In the genomic region with DNA sequence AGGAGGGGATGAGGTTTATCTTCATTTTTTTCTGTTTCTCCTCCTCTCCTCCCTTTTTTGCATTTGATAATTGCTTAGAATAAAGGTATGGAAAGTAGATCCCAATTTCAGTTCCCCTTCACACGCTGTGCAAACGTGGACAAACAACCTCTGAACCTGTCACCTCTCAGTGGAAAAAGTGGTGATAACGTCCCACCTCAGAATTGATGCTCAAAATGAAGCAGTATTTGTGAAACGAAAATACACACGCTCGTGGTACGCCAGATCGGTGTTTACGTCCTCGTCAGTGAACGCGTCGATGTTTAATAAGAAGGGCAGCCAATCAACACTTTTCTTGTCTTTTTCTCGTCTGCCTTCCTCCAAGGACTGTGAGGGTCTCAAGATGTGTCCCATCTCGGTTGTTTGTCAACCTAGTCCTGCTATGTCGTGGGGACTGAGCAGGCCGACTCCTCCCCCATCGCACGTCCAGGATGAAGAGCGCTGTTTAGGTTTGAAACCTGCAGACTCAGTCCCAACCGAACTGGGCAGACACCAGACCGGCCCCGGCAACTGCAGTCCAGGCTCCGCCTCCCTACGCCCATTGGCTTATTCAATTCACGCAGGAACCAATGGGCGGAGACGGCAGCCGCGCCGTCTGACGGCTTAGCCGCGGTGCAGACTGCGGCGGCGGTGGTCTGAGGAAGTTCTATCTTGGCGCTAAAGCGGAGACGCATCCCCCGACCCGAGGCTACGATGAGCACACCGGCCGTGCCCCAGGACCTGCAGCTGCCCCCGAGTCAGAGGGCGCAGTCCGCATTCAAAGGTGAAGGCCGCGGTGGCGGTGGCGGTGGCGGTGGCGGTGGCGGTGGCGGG, we compare ENCODE assay signal across 8 cellular contexts. TPM values are rescaled to one million over a fixed set of nuclear protein-coding genes. Genes with fewer than 3 reads are reported as not detected.
DNase-seq lines count a peak whose midpoint lies in the region; ATAC-seq lines count a peak whose summit lies in the region.

A gene with protein sequence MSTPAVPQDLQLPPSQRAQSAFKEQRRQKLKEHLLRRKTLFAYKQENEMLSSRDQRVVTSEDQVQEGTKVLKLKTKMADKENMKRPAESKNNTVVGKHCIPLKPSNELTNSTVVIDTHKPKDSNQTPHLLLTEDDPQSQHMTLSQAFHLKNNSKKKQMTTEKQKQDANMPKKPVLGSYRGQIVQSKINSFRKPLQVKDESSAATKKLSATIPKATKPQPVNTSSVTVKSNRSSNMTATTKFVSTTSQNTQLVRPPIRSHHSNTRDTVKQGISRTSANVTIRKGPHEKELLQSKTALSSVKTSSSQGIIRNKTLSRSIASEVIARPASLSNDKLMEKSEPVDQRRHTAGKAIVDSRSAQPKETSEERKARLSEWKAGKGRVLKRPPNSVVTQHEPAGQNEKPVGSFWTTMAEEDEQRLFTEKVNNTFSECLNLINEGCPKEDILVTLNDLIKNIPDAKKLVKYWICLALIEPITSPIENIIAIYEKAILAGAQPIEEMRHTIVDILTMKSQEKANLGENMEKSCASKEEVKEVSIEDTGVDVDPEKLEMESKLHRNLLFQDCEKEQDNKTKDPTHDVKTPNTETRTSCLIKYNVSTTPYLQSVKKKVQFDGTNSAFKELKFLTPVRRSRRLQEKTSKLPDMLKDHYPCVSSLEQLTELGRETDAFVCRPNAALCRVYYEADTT (plus strand): TSS at position 654 of the 852 bp plus-strand sequence. CDS start 79 bp downstream, at position 733.

- peaks cover 21 to 28% (median 22%) of the 10 kb centered on the region in 3 donors for H3K4me1 Mint-ChIP-seq in IgD-negative memory B cell

- peak; percentile 74 for ATAC-seq in GM21529 (IDR thresholded peaks at IDR 0.05; ENCODE audit: unreplicated experiment)

- peak within 1 kb of the TSS; percentile 95 to 98 (median 97) for H3K4me3 Mint-ChIP-seq in IgD-negative memory B cell

- H3K27ac Mint-ChIP-seq in IgD-negative memory B cell, result peak within 1 kb of the TSS; percentile 92 to 99 (median 95)

- DNase-seq in DMS 273 treated with DMSO at 0.1 percent for 48 hours (lab: John Stamatoyannopoulos, UW) (peak; percentile 84), OCI-M2 (lab: John Stamatoyannopoulos, UW; ENCODE audit: unreplicated experiment) (peak; percentile 87), activated T-cell treated with anti-CD3 and anti-CD28 coated beads for 4 hours (peak; percentile 88), epithelial cell of prostate (ENCODE audit: low read depth, low spot score) (peak; percentile 77), mucosa of gallbladder (ENCODE audit: low spot score) (peak; percentile 95)
- DNase-seq in stimulated activated CD8-positive, alpha-beta memory T cell treated with anti-CD3 and anti-CD28 coated beads, Interleukin-4, amount 100 ng/mL, for 4 hours (ENCODE audit: low read depth in 2 of 2, low spot score in 1 of 2), result peak; percentile 84

- H3K27ac ChIP-seq in epithelial cell of prostate, result peak within 1 kb of the TSS; percentile 88

- H3K9me3 Mint-ChIP-seq in IgD-negative memory B cell, result no peaks in the 10 kb centered on the region

- peaks cover 4% of the 10 kb centered on the region for H3K36me3 Mint-ChIP-seq in IgD-negative memory B cell

- H3K27me3 Mint-ChIP-seq in IgD-negative memory B cell, result no peaks in the 10 kb centered on the region

RNA-seq across cellular contexts. Expression of the gene that starts here (rescaled TPM):
- polyA plus RNA-seq in IgD-negative memory B cell, result 14.8 TPM
- total RNA-seq in mucosa of gallbladder, result 9.0 TPM

Comparison
In these comparisons a context has a peak if more than half of its experiments do, and no peak if none do; other contexts are left out.
1. Peak in every context shown above with its lines: DNase-seq, ATAC-seq and H3K27ac ChIP-seq.